In the genomic region with DNA sequence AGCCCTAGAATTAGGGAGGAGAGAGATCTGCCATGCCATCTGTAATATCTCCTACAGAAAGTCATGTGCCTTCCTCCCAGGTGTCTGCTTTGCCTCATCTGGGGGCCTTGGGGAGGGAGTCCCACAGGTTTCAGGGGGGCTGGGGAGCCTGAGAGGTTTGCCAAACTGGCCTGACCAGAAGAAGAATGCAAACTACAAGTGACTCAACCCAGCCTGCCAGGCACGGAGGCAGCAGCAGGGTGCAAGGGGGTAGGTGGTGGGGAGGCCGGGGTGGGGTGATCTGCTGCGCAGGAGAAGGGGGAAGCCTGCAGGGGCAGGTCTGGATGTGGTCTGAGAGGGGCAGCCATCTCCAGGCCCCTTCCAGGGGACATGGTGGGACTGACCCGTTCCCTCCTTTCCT, we compare ENCODE assay signal across 13 cellular contexts. TPM values are rescaled to one million over a fixed set of nuclear protein-coding genes. Genes with fewer than 3 reads are reported as not detected.
DNase-seq lines count a peak whose midpoint lies in the region; ATAC-seq, FAIRE-seq and TF ChIP-seq lines count a peak whose summit lies in the region.
"Had no signal": no experiment of that assay in that cellular context is flagged by ENCODE, and none has a peak within 500 bp of the region (broad histone marks: within the 10 kb centered on the region; RNA-seq: fewer than 3 reads in every experiment).

No MANE protein-coding gene starts in this region.

- H3K9me2 ChIP-seq in Karpas-422 (replicated peaks; ENCODE audit: insufficient read depth, low read length), result no peaks in the 10 kb centered on the region

- no peaks in the 10 kb centered on the region for H3K79me2 ChIP-seq in Karpas-422 (ENCODE audit: low read length)

- H3K27ac ChIP-seq in cardiac muscle cell, result peak overlapping the region; percentile 94
- H3K27ac ChIP-seq in ascending aorta, result peak overlapping the region; percentile 88 to 95
- peak overlapping the region; percentile 18 for H3K27ac ChIP-seq in lower lobe of right lung
- peak overlapping the region in 3 of 4 donors; percentile 74 to 87 (median 81) for H3K27ac ChIP-seq in upper lobe of left lung
- no peak overlapping the region for H3K27ac ChIP-seq in Karpas-422 (ENCODE audit: low read length)
- H3K27ac ChIP-seq in small intestine (ENCODE audit: low read depth in 1 of 2, low read length in 1 of 2), result no peak overlapping the region
- H3K27ac ChIP-seq: SK-N-MC had no signal

- intact Hi-C loops in cardiac septum (cut with DNase I) (no loop called here), ascending aorta (cut with DNase I) (no loop called here), lower lobe of right lung (cut with DNase I) (no loop called here)

- H3K9me3 ChIP-seq in cardiac muscle cell (ENCODE audit: low read depth) (no peaks in the 10 kb centered on the region), ascending aorta (no peaks in the 10 kb centered on the region), lower lobe of right lung (no peaks in the 10 kb centered on the region), upper lobe of left lung (no peaks in the 10 kb centered on the region), Karpas-422 (ENCODE audit: low read length) (no peaks in the 10 kb centered on the region), small intestine (ENCODE audit: control insufficient read depth, low read depth) (no peaks in the 10 kb centered on the region)

- no peak for FAIRE-seq in small intestine (lab: Jason Lieb, UNC)

- H3K4me1 ChIP-seq in cardiac muscle cell (ENCODE audit: low read depth), result peaks cover 46% of the 10 kb centered on the region
- H3K4me1 ChIP-seq in ascending aorta, result peaks cover 20 to 36% of the 10 kb centered on the region in 2 donors
- H3K4me1 ChIP-seq in lower lobe of right lung, result peaks cover 43% of the 10 kb centered on the region
- H3K4me1 ChIP-seq in upper lobe of left lung, result peaks cover 37 to 46% (median 40%) of the 10 kb centered on the region in 4 donors
- peaks cover 8% of the 10 kb centered on the region for H3K4me1 ChIP-seq in Karpas-422 (ENCODE audit: low read length)
- peaks cover 0 to 3% of the 10 kb centered on the region in 2 donors for H3K4me1 ChIP-seq in small intestine (ENCODE audit: control insufficient read depth in 2 of 2, insufficient read depth in 1 of 2, low read depth in 1 of 2, low read length in 1 of 2)

- no peak for TF ChIP-seq POLR2A in upper lobe of left lung (IDR thresholded peaks at IDR 0.05)

- no peak for TF ChIP-seq EP300 in upper lobe of left lung (IDR thresholded peaks at IDR 0.05)

- H3K9ac ChIP-seq in Karpas-422 (ENCODE audit: low read length), result no peak overlapping the region

- peak; percentile 4 to 52 for ATAC-seq in lower lobe of right lung
- ATAC-seq in upper lobe of left lung (ENCODE audit: low FRiP score in 2 of 2), result peak in 1 of 2 donors; percentile 7
- ATAC-seq in GM18868 (IDR thresholded peaks at IDR 0.05; ENCODE audit: unreplicated experiment), result no peak

- TF ChIP-seq CTCF in cardiac muscle cell (IDR thresholded peaks at IDR 0.05; ENCODE audit: low read depth, low read length), result no peak
- TF ChIP-seq CTCF in ascending aorta (IDR thresholded peaks at IDR 0.05), result no peak
- TF ChIP-seq CTCF in lower lobe of right lung (IDR thresholded peaks at IDR 0.05), result no peak
- TF ChIP-seq CTCF in upper lobe of left lung (IDR thresholded peaks at IDR 0.05), result no peak

- 48% methylated on average over 4 of the region's 4 CpGs; no CpG with 5 or more reads in 1 of the 2 donors for WGBS in upper lobe of left lung, 2 donors
- 63 to 68% (median 68%) methylated on average over 4 of the region's 4 CpGs for WGBS in small intestine, 3 donors

- no peaks in the 10 kb centered on the region for H4K20me1 ChIP-seq in Karpas-422 (ENCODE audit: insufficient read depth, low read depth, low read length)

- H3K36me3 ChIP-seq in cardiac muscle cell (no peaks in the 10 kb centered on the region), ascending aorta (peaks cover 0 to 6% of the 10 kb centered on the region in 2 donors), lower lobe of right lung (peaks cover 9% of the 10 kb centered on the region), upper lobe of left lung (peaks cover 0 to 10% (median 2%) of the 10 kb centered on the region in 4 donors), Karpas-422 (ENCODE audit: insufficient read depth, low read length) (no peaks in the 10 kb centered on the region), small intestine (ENCODE audit: control insufficient read depth in 2 of 2, insufficient read depth in 2 of 2, low read length in 2 of 2) (no peaks in the 10 kb centered on the region)

- no peak for DNase-seq in cardiac muscle cell (ENCODE audit: low read depth in 1 of 2, low spot score in 1 of 2)
- DNase-seq in cardiac septum (ENCODE audit: low spot score), result no peak
- no peak for DNase-seq in ascending aorta (ENCODE audit: low spot score in 2 of 2)
- DNase-seq in lower lobe of right lung, result peak; percentile 41
- DNase-seq in upper lobe of left lung, result no peak
- DNase-seq in Karpas-422, result no peak
- DNase-seq in small intestine, result no peak
- DNase-seq: activated CD4-positive, CD25-positive, alpha-beta regulatory T cell treated with anti-CD3 and anti-CD28 coated beads, Interleukin-2, amount 50 U/mL, for 72 hours; foreskin melanocyte; NCI-H1694 treated with DMSO at 0.1 percent for 48 hours; NK-92 treated with Interleukin-12 subunit alpha and Interleukin-12 subunit beta, amount 100 ng/mL, for 24 hours had no signal

- H3K4me2 ChIP-seq in Karpas-422 (ENCODE audit: low read depth, low read length, poor library complexity, severe bottlenecking), result no peak overlapping the region

- H3K27me3 ChIP-seq in cardiac muscle cell, result no peaks in the 10 kb centered on the region
- no peaks in the 10 kb centered on the region for H3K27me3 ChIP-seq in ascending aorta
- no peaks in the 10 kb centered on the region for H3K27me3 ChIP-seq in lower lobe of right lung (ENCODE audit: low read depth)
- no peaks in the 10 kb centered on the region for H3K27me3 ChIP-seq in upper lobe of left lung
- no peaks in the 10 kb centered on the region for H3K27me3 ChIP-seq in Karpas-422 (ENCODE audit: low read length)
- no peaks in the 10 kb centered on the region for H3K27me3 ChIP-seq in small intestine (ENCODE audit: control insufficient read depth in 2 of 2, insufficient read depth in 2 of 2, low read length in 2 of 2)

- no peak overlapping the region for H2AFZ ChIP-seq in Karpas-422 (ENCODE audit: low read length)

- H3K4me3 ChIP-seq in cardiac muscle cell (no peak overlapping the region), ascending aorta (no peak overlapping the region), lower lobe of right lung (no peak overlapping the region), upper lobe of left lung (no peak overlapping the region), Karpas-422 (ENCODE audit: low read length) (no peak overlapping the region), small intestine (ENCODE audit: low read depth in 1 of 2, low read length in 2 of 2) (no peak overlapping the region)
- H3K4me3 ChIP-seq: SK-N-MC had no signal

RNA-seq across cellular contexts. Expression of gene TRIM8, which starts 9.6 kb away (rescaled TPM):
- total RNA-seq in cardiac muscle cell (100 and 130 TPM in 2 replicates), cardiac septum (99.6 TPM), ascending aorta (216 TPM), lower lobe of right lung (142 TPM), upper lobe of left lung (100 to 1,000 TPM; 162 to 279 (median 177) TPM)
- polyA plus RNA-seq in cardiac muscle cell (59.8 and 65.6 TPM in 2 replicates), small intestine (10 to 100 TPM; 38.1 to 65.1 (median 39.8) TPM)
- total RNA-seq in Karpas-422 (2014; rRNA removed; shearing (Covaris generic); ENCODE audit: low replicate concordance), result 94.4 and 111 TPM in 2 replicates

Comparison
In these comparisons a context has a peak if more than half of its experiments do, and no peak if none do; other contexts are left out.
1. H3K27ac ChIP-seq: peak in cardiac muscle cell (single experiment), ascending aorta (2 of 2), lower lobe of right lung (single experiment) and upper lobe of left lung (3 of 4); none in Karpas-422 (single experiment) and small intestine (0 of 2).